1 cellular context compared by ENCODE assay signal in genomic region chr12:113314121-113314529, GRCh38.
TF ChIP-seq lines count a peak whose summit lies in the region.

No MANE protein-coding gene starts in this region.

TF ChIP-seq in K562, 482 proteins besides CTCF, POLR2A, EP300 and RAD21 (continued from another document and continues in another):
- no peak for TF ChIP-seq ARID4B (CRISPR knock-in tag; IDR thresholded peaks at IDR 0.05)
- TF ChIP-seq POLR3A (IDR thresholded peaks at IDR 0.05; ENCODE audit: borderline replicate concordance, extremely low read depth, insufficient read depth, insufficient read length) = no peak
- TF ChIP-seq RBM14 (IDR thresholded peaks at IDR 0.05; ENCODE audit: borderline replicate concordance, insufficient read depth, low read depth, low read length) = no peak
- 0 out of 2 replicates have a peak, but pooled peaks have one; percentile 34 for TF ChIP-seq TEAD4 (IDR thresholded peaks at IDR 0.05; ENCODE audit: low read length)
- no peak for TF ChIP-seq TEAD4 (CRISPR knock-in tag; IDR thresholded peaks at IDR 0.05; ENCODE audit: borderline replicate concordance)
- TF ChIP-seq SP2 (IDR thresholded peaks at IDR 0.05; ENCODE audit: extremely low read depth, low read depth, low read length, poor library complexity, severe bottlenecking) = no peak
- no peak for TF ChIP-seq TFAP4 (CRISPR knock-in tag; IDR thresholded peaks at IDR 0.05; ENCODE audit: borderline replicate concordance)
- no peak for TF ChIP-seq ZNF184 (CRISPR knock-in tag; IDR thresholded peaks at IDR 0.05)
- no peak for TF ChIP-seq CBX2 (IDR thresholded peaks at IDR 0.05; ENCODE audit: insufficient read depth, low read length, poor library complexity, severe bottlenecking)
- no peak for TF ChIP-seq ATF1 (CRISPR knock-in tag; IDR thresholded peaks at IDR 0.05)
- TF ChIP-seq ATF1 (tag; IDR thresholded peaks at IDR 0.05) = 0 out of 2 replicates have a peak, but pooled peaks have one; percentile 13
- no peak for TF ChIP-seq ETV6 (IDR thresholded peaks at IDR 0.05; ENCODE audit: borderline replicate concordance in 1 of 2, low read depth in 2 of 2, low read length in 1 of 2)
- TF ChIP-seq ETV6 (CRISPR knock-in tag; IDR thresholded peaks at IDR 0.05; ENCODE audit: borderline replicate concordance) = no peak
- TF ChIP-seq SMARCA4 (IDR thresholded peaks at IDR 0.05) = peak; percentile 77
- no peak for TF ChIP-seq MED1 (CRISPR knock-in tag; IDR thresholded peaks at IDR 0.05; ENCODE audit: borderline replicate concordance)
- TF ChIP-seq ZNF57 (CRISPR knock-in tag; IDR thresholded peaks at IDR 0.05) = no peak
- no peak; the same call in 1 of the 2 replicates for TF ChIP-seq ZEB2 (IDR thresholded peaks at IDR 0.05)
- no peak for TF ChIP-seq HCFC1 (IDR thresholded peaks at IDR 0.05; ENCODE audit: low read depth, low read length)
- no peak for TF ChIP-seq POLR3G (IDR thresholded peaks at IDR 0.05; ENCODE audit: extremely low read depth, insufficient read length, insufficient replicate concordance)
- TF ChIP-seq ILK (tag; IDR thresholded peaks at IDR 0.05; ENCODE audit: borderline replicate concordance, low read depth) = no peak
- TF ChIP-seq SMAD2 (IDR thresholded peaks at IDR 0.05; ENCODE audit: low read depth, low read length) = no peak
- no peak for TF ChIP-seq E2F8 (IDR thresholded peaks at IDR 0.05; ENCODE audit: low read depth, partially characterized antibody)
- no peak for TF ChIP-seq CTCFL (IDR thresholded peaks at IDR 0.05; ENCODE audit: borderline replicate concordance, insufficient read depth, low read depth, low read length, poor library complexity, severe bottlenecking)
- TF ChIP-seq ZSCAN32 (CRISPR knock-in tag; IDR thresholded peaks at IDR 0.05) = no peak
- TF ChIP-seq ZFP1 (CRISPR knock-in tag; IDR thresholded peaks at IDR 0.05) = no peak
- peak; percentile 81 for TF ChIP-seq DPF2 (IDR thresholded peaks at IDR 0.05)
- TF ChIP-seq NR0B1 (IDR thresholded peaks at IDR 0.05; ENCODE audit: partially characterized antibody) = no peak
- TF ChIP-seq PHTF2 (CRISPR knock-in tag; IDR thresholded peaks at IDR 0.05) = no peak
- no peak for TF ChIP-seq ZNF77 (CRISPR knock-in tag; IDR thresholded peaks at IDR 0.05)
- TF ChIP-seq KDM1A (IDR thresholded peaks at IDR 0.05) = peak; percentile 91 to 94
- TF ChIP-seq ZNF24 (IDR thresholded peaks at IDR 0.05) = no peak
- TF ChIP-seq ZNF274 (IDR thresholded peaks at IDR 0.05; ENCODE audit: borderline replicate concordance, low read depth, low read length) = no peak
- TF ChIP-seq ZNF431 (CRISPR knock-in tag; IDR thresholded peaks at IDR 0.05) = no peak
- TF ChIP-seq EGR1 (conservative IDR thresholded peaks at IDR 0.05) = peak; percentile 78
- TF ChIP-seq FOXP4 (CRISPR knock-in tag; IDR thresholded peaks at IDR 0.05; ENCODE audit: borderline replicate concordance) = no peak
- TF ChIP-seq FOXK2 (conservative IDR thresholded peaks at IDR 0.05 in 1 of 2, IDR thresholded peaks at IDR 0.05 in 1 of 2; ENCODE audit: low read depth in 2 of 2) = no peak
- no peak for TF ChIP-seq ZNF398 (CRISPR knock-in tag; IDR thresholded peaks at IDR 0.05)
- TF ChIP-seq DMBX1 (CRISPR knock-in tag; IDR thresholded peaks at IDR 0.05; ENCODE audit: borderline replicate concordance) = no peak
- TF ChIP-seq TCF3 (CRISPR knock-in tag; IDR thresholded peaks at IDR 0.05) = peak; percentile 62; the same call in 1 of the 2 replicates
- no peak for TF ChIP-seq BRF1 (IDR thresholded peaks at IDR 0.05; ENCODE audit: borderline replicate concordance, extremely low read depth, insufficient read length)
- TF ChIP-seq HDAC1 (IDR thresholded peaks at IDR 0.05) = peak in 1 of 2 experiments; percentile 70; a peak in 2 of 4 replicates
- no peak for TF ChIP-seq ZNF507 (tag; conservative IDR thresholded peaks at IDR 0.05)
- no peak for TF ChIP-seq ARID2 (IDR thresholded peaks at IDR 0.05)
- no peak for TF ChIP-seq RB1 (IDR thresholded peaks at IDR 0.05; ENCODE audit: low read depth)
- no peak for TF ChIP-seq ETV5 (CRISPR knock-in tag; IDR thresholded peaks at IDR 0.05; ENCODE audit: low read depth)
- no peak for TF ChIP-seq NCOA1 (IDR thresholded peaks at IDR 0.05; ENCODE audit: low read depth)
- no peak for TF ChIP-seq POLR2G (IDR thresholded peaks at IDR 0.05; ENCODE audit: low read depth, low read length)
- TF ChIP-seq PURB (CRISPR knock-in tag; IDR thresholded peaks at IDR 0.05; ENCODE audit: low read depth) = no peak
- no peak for TF ChIP-seq HNRNPLL (IDR thresholded peaks at IDR 0.05; ENCODE audit: low read depth, low read length, poor library complexity, severe bottlenecking)
- no peak for TF ChIP-seq MBD1 (CRISPR knock-in tag; IDR thresholded peaks at IDR 0.05)
- TF ChIP-seq ADNP (tag; IDR thresholded peaks at IDR 0.05) = peak; percentile 91
- TF ChIP-seq SMARCA5 (IDR thresholded peaks at IDR 0.05) = peak; percentile 81; the same call in 1 of the 2 replicates
